Comparison of ENCODE assay signal across 17 cellular contexts in genomic region chr10:33153968-33154327, GRCh38.
A peak's percentile ranks its signal among the peaks of the same experiment; 100 is the strongest.
DNase-seq lines count a peak whose midpoint lies in the region; ATAC-seq and TF ChIP-seq lines count a peak whose summit lies in the region.
"Had no signal": no experiment of that assay in that cellular context is flagged by ENCODE, and none has a peak within 500 bp of the region (broad histone marks: within the 10 kb centered on the region; RNA-seq: fewer than 3 reads in every experiment).

No MANE protein-coding gene starts in this region.

- no peaks in the 10 kb centered on the region for H3K36me3 Mint-ChIP-seq in activated naive CD8-positive, alpha-beta T cell
- no peaks in the 10 kb centered on the region for H3K36me3 Mint-ChIP-seq in activated naive CD8-positive, alpha-beta T cell treated with anti-CD3 and anti-CD28 coated beads for 36 hours
- no peaks in the 10 kb centered on the region for H3K36me3 Mint-ChIP-seq in activated naive CD8-positive, alpha-beta T cell treated with anti-CD3 and anti-CD28 coated beads, Interleukin-2, amount 50 U/mL, for 24 hours (ENCODE audit: low read depth)
- H3K36me3 Mint-ChIP-seq in Caco-2 (ENCODE audit: insufficient read depth, unreplicated experiment), result no peaks in the 10 kb centered on the region

- no peak overlapping the region for H2BK12ac ChIP-seq in neuronal stem cell (ENCODE audit: low read length)

- peak overlapping the region; percentile 50 for H3K4me3 ChIP-seq in Karpas-422 (ENCODE audit: low read length)
- no peak overlapping the region for H3K4me3 ChIP-seq in spleen
- H3K4me3 ChIP-seq in neuronal stem cell (ENCODE audit: low read length in 2 of 2), result no peak overlapping the region
- H3K4me3 ChIP-seq in Caco-2 (ENCODE audit: low read depth, low read length), result no peak overlapping the region
- H3K4me3 ChIP-seq: colonic mucosa, gastrocnemius medialis, lower lobe of right lung had no signal

- H3K9me3 Mint-ChIP-seq in activated naive CD8-positive, alpha-beta T cell (ENCODE audit: low read depth), result no peaks in the 10 kb centered on the region
- H3K9me3 Mint-ChIP-seq in activated naive CD8-positive, alpha-beta T cell treated with anti-CD3 and anti-CD28 coated beads for 36 hours, result no peaks in the 10 kb centered on the region
- H3K9me3 Mint-ChIP-seq in activated naive CD8-positive, alpha-beta T cell treated with anti-CD3 and anti-CD28 coated beads, Interleukin-2, amount 50 U/mL, for 24 hours, result no peaks in the 10 kb centered on the region
- H3K9me3 Mint-ChIP-seq in Caco-2 (ENCODE audit: unreplicated experiment), result peaks cover 1% of the 10 kb centered on the region
- H3K9me3 Mint-ChIP-seq: H9, nephron had no signal

- H3K27me3 ChIP-seq in Karpas-422 (ENCODE audit: low read length) (peaks cover 2% of the 10 kb centered on the region; the same call in 1 of the 2 replicates), spleen (replicated peaks in 1 of 7) (no peaks in the 10 kb centered on the region), neuronal stem cell (ENCODE audit: control insufficient read depth in 3 of 3, insufficient read depth in 3 of 3, low read depth in 1 of 3, low read length in 3 of 3) (peaks cover 0 to 66% (median 0%) of the 10 kb centered on the region in 3 experiments), Caco-2 (replicated peaks; ENCODE audit: control insufficient read depth, insufficient read depth, low read length) (no peaks in the 10 kb centered on the region)
- H3K27me3 ChIP-seq: colonic mucosa had no signal

- 54 to 75% (median 62%) methylated on average over 3 of the region's 3 CpGs for WGBS in spleen, 5 donors
- no CpG with 5 or more reads among the region's 3 CpGs for WGBS in neuronal stem cell (ENCODE audit: extremely low coverage in 2 of 2, insufficient read length in 2 of 2, insufficient replicate concordance in 1 of 2), 2 donors

- H3K14ac ChIP-seq in neuronal stem cell (ENCODE audit: low read length), result no peak overlapping the region

- no peak overlapping the region for H4K91ac ChIP-seq in neuronal stem cell (ENCODE audit: low read depth, low read length, poor library complexity)

- H4K8ac ChIP-seq in neuronal stem cell (ENCODE audit: low read depth, low read length), result no peak overlapping the region

- peak overlapping the region; percentile 72 for H3K4me2 ChIP-seq in Karpas-422 (ENCODE audit: low read depth, low read length, poor library complexity, severe bottlenecking)
- no peak overlapping the region for H3K4me2 ChIP-seq in neuronal stem cell (ENCODE audit: insufficient read depth, low read length, poor library complexity, severe bottlenecking)

- TF ChIP-seq POLR2A in spleen (IDR thresholded peaks at IDR 0.05), result no peak

- H3K27ac ChIP-seq in Karpas-422 (ENCODE audit: low read length), result peak overlapping the region; percentile 31; the same call in 1 of the 2 replicates
- peak overlapping the region in 5 of 8 donors; percentile 15 to 66 (median 24) for H3K27ac ChIP-seq in spleen
- no peak overlapping the region for H3K27ac ChIP-seq in neuronal stem cell (replicated peaks; ENCODE audit: low read length)
- H3K27ac ChIP-seq: colonic mucosa, epithelial cell of prostate, lower lobe of right lung had no signal

- H3K79me1 ChIP-seq in neuronal stem cell (ENCODE audit: low read depth, low read length), result no peaks in the 10 kb centered on the region

- H2AK5ac ChIP-seq in neuronal stem cell (ENCODE audit: low read depth, low read length), result no peak overlapping the region

- no peak overlapping the region for H2BK5ac ChIP-seq in neuronal stem cell (ENCODE audit: low read length)

- H3K23ac ChIP-seq in neuronal stem cell (ENCODE audit: low read depth, low read length, poor library complexity), result no peak overlapping the region

- no peaks in the 10 kb centered on the region for H4K20me1 ChIP-seq in Karpas-422 (ENCODE audit: insufficient read depth, low read depth, low read length)

- H3K27ac Mint-ChIP-seq in activated naive CD8-positive, alpha-beta T cell, result peak overlapping the region; percentile 75
- H3K27ac Mint-ChIP-seq in activated naive CD8-positive, alpha-beta T cell treated with anti-CD3 and anti-CD28 coated beads for 36 hours, result no peak overlapping the region
- H3K27ac Mint-ChIP-seq in activated naive CD8-positive, alpha-beta T cell treated with anti-CD3 and anti-CD28 coated beads, Interleukin-2, amount 50 U/mL, for 24 hours, result peak overlapping the region; percentile 75
- no peak overlapping the region for H3K27ac Mint-ChIP-seq in Caco-2 (ENCODE audit: unreplicated experiment)
- H3K27ac Mint-ChIP-seq: H9, nephron had no signal

- no peaks in the 10 kb centered on the region for H3K79me2 ChIP-seq in Karpas-422 (ENCODE audit: low read length)

- TF ChIP-seq CTCF in spleen (IDR thresholded peaks at IDR 0.05 in 8 of 11, conservative IDR thresholded peaks at IDR 0.05 in 3 of 11), result no peak
- no peak for TF ChIP-seq CTCF in Caco-2 (IDR thresholded peaks at IDR 0.05; ENCODE audit: insufficient read depth in 1 of 2, low read depth in 1 of 2, low read length in 1 of 2, severe bottlenecking in 1 of 2, unreplicated experiment in 1 of 2)

- no peak overlapping the region for H3K4ac ChIP-seq in neuronal stem cell (ENCODE audit: low read length)

- H3K9me2 ChIP-seq in Karpas-422 (replicated peaks; ENCODE audit: insufficient read depth, low read length), result no peaks in the 10 kb centered on the region

- H3K4me1 ChIP-seq in Karpas-422 (ENCODE audit: low read length) (peaks cover 41% of the 10 kb centered on the region), spleen (peaks cover 0 to 18% (median 2%) of the 10 kb centered on the region in 6 donors), neuronal stem cell (ENCODE audit: control insufficient read depth in 2 of 2, insufficient read depth in 1 of 2, low read depth in 1 of 2, low read length in 2 of 2) (peaks cover 0 to 2% of the 10 kb centered on the region in 2 donors), Caco-2 (peaks cover 37% of the 10 kb centered on the region)
- H3K4me1 ChIP-seq: colonic mucosa, gastrocnemius medialis had no signal

- no peak overlapping the region for H2BK15ac ChIP-seq in neuronal stem cell (ENCODE audit: low read length)

- H3K27me3 Mint-ChIP-seq in activated naive CD8-positive, alpha-beta T cell, result no peaks in the 10 kb centered on the region
- peaks cover 3% of the 10 kb centered on the region for H3K27me3 Mint-ChIP-seq in activated naive CD8-positive, alpha-beta T cell treated with anti-CD3 and anti-CD28 coated beads for 36 hours
- H3K27me3 Mint-ChIP-seq in activated naive CD8-positive, alpha-beta T cell treated with anti-CD3 and anti-CD28 coated beads, Interleukin-2, amount 50 U/mL, for 24 hours, result no peaks in the 10 kb centered on the region
- no peaks in the 10 kb centered on the region for H3K27me3 Mint-ChIP-seq in Caco-2 (ENCODE audit: insufficient read depth, unreplicated experiment)

- peaks cover 47% of the 10 kb centered on the region for H3K4me1 Mint-ChIP-seq in activated naive CD8-positive, alpha-beta T cell (ENCODE audit: low read depth)
- peaks cover 30% of the 10 kb centered on the region for H3K4me1 Mint-ChIP-seq in activated naive CD8-positive, alpha-beta T cell treated with anti-CD3 and anti-CD28 coated beads for 36 hours
- peaks cover 46% of the 10 kb centered on the region for H3K4me1 Mint-ChIP-seq in activated naive CD8-positive, alpha-beta T cell treated with anti-CD3 and anti-CD28 coated beads, Interleukin-2, amount 50 U/mL, for 24 hours
- H3K4me1 Mint-ChIP-seq in Caco-2 (ENCODE audit: low read depth, unreplicated experiment), result peaks cover 11% of the 10 kb centered on the region

- POLR2A ChIA-PET in Caco-2 (lab: Charles Lee), result no interaction called here

- H2BK120ac ChIP-seq in neuronal stem cell (ENCODE audit: low read depth, low read length), result no peak overlapping the region

- no TSS peak for BruUV-seq in Caco-2 (replicated peaks; lab: Mats Ljungman, UMichigan)

- H3K9me3 ChIP-seq in Karpas-422 (ENCODE audit: low read length) (no peaks in the 10 kb centered on the region), spleen (no peaks in the 10 kb centered on the region), neuronal stem cell (replicated peaks in 1 of 2; ENCODE audit: control insufficient read depth in 2 of 2, insufficient read depth in 1 of 2, low read depth in 1 of 2, low read length in 2 of 2) (no peaks in the 10 kb centered on the region), Caco-2 (peaks cover 3% of the 10 kb centered on the region; the same call in 1 of the 2 replicates)
- H3K9me3 ChIP-seq: colonic mucosa, gastrocnemius medialis, lower lobe of right lung had no signal

- H3K4me3 Mint-ChIP-seq in activated naive CD8-positive, alpha-beta T cell, result no peak overlapping the region
- no peak overlapping the region for H3K4me3 Mint-ChIP-seq in activated naive CD8-positive, alpha-beta T cell treated with anti-CD3 and anti-CD28 coated beads for 36 hours
- no peak overlapping the region for H3K4me3 Mint-ChIP-seq in activated naive CD8-positive, alpha-beta T cell treated with anti-CD3 and anti-CD28 coated beads, Interleukin-2, amount 50 U/mL, for 24 hours
- H3K4me3 Mint-ChIP-seq in Caco-2 (ENCODE audit: unreplicated experiment), result no peak overlapping the region
- H3K4me3 Mint-ChIP-seq: H9, nephron had no signal

- no peak for ATAC-seq in activated naive CD8-positive, alpha-beta T cell treated with anti-CD3 and anti-CD28 coated beads, Interleukin-2, amount 50 U/mL, for 24 hours
- ATAC-seq in HG03025 (IDR thresholded peaks at IDR 0.05; ENCODE audit: low FRiP score, unreplicated experiment), result no peak
- ATAC-seq: gastrocnemius medialis, lower lobe of right lung had no signal

- H2AFZ ChIP-seq in Karpas-422 (ENCODE audit: low read length) (peak overlapping the region; percentile 91), neuronal stem cell (ENCODE audit: low read length) (no peak overlapping the region)

- no peak for DNase-seq in activated naive CD8-positive, alpha-beta T cell treated with anti-CD3 and anti-CD28 coated beads for 36 hours
- DNase-seq in Karpas-422 (no peak), spleen (no peak), neuronal stem cell (ENCODE audit: low spot score) (no peak), Caco-2 (no peak)
- no peak for DNase-seq in activated naive CD8-positive, alpha-beta T cell treated with anti-CD3 and anti-CD28 coated beads, Interleukin-2, amount 50 U/mL, for 24 hours
- DNase-seq: colonic mucosa; gastrocnemius medialis; H9; lower lobe of right lung; NCI-H1436 treated with DMSO at 0.1 percent for 48 hours; NK-92 treated with Interleukin-12 subunit alpha and Interleukin-12 subunit beta, amount 100 ng/mL, for 24 hours; SHP77 treated with DMSO at 0.1 percent for 48 hours had no signal

- intact Hi-C loops in spleen (cut with DNase I; ENCODE audit: low total_unique reads), result loop anchor here (10.0 kb wide), 1 partner anchor 359 kb away; no protein-coding TSS in a partner anchor
- intact Hi-C loops in Caco-2 (cut with micrococcal nuclease; ENCODE audit: unreplicated experiment), result no loop called here

- no peak overlapping the region for H3K18ac ChIP-seq in neuronal stem cell (ENCODE audit: low read length)

- no peaks in the 10 kb centered on the region for H3K36me3 ChIP-seq in Karpas-422 (ENCODE audit: insufficient read depth, low read length)
- no peaks in the 10 kb centered on the region for H3K36me3 ChIP-seq in spleen
- H3K36me3 ChIP-seq in neuronal stem cell (replicated peaks in 1 of 2; ENCODE audit: control insufficient read depth in 2 of 2, insufficient read depth in 2 of 2, low read length in 2 of 2), result no peaks in the 10 kb centered on the region
- no peaks in the 10 kb centered on the region for H3K36me3 ChIP-seq in Caco-2 (ENCODE audit: control insufficient read depth, insufficient read depth, low read length)
- H3K36me3 ChIP-seq: colonic mucosa, gastrocnemius medialis, lower lobe of right lung had no signal

- CTCF ChIA-PET in Caco-2 (lab: Charles Lee), result no interaction called here

- peak overlapping the region; percentile 48 for H3K9ac ChIP-seq in Karpas-422 (ENCODE audit: low read length)
- H3K9ac ChIP-seq in neuronal stem cell (ENCODE audit: low read depth, low read length, poor library complexity), result no peak overlapping the region

Comparison
In these comparisons a context has a peak if more than half of its experiments do, and no peak if none do; other contexts are left out.
1. H3K27ac Mint-ChIP-seq: peak in activated naive CD8-positive, alpha-beta T cell (single experiment) and activated naive CD8-positive, alpha-beta T cell treated with anti-CD3 and anti-CD28 coated beads, Interleukin-2, amount 50 U/mL, for 24 hours (single experiment); none in activated naive CD8-positive, alpha-beta T cell treated with anti-CD3 and anti-CD28 coated beads for 36 hours (single experiment) and Caco-2 (single experiment).